ENCODE assay signal across 19 cellular contexts in genomic region chr3:167839460-167839859, GRCh38.
DNase-seq lines count a peak whose midpoint lies in the region; ATAC-seq, FAIRE-seq and TF ChIP-seq lines count a peak whose summit lies in the region.
"Had no signal": no experiment of that assay in that cellular context is flagged by ENCODE, and none has a peak within 500 bp of the region (broad histone marks: within the 10 kb centered on the region; RNA-seq: fewer than 3 reads in every experiment).

No MANE protein-coding gene starts in this region.

- 89% methylated on average over 1 of the region's 1 CpG; no CpG with 5 or more reads in 1 of the 2 experiments for WGBS in H1 (ENCODE audit: extremely low coverage in 1 of 2, insufficient coverage in 1 of 2, insufficient read length in 1 of 2, insufficient replicate concordance in 2 of 2, low coverage in 1 of 2, low lambda C conversion rate in 2 of 2, missing lambda C conversion rate in 1 of 2), 2 experiments
- 68 to 74% methylated on average over 1 of the region's 1 CpG for WGBS in sigmoid colon, 2 donors
- WGBS in ovary, 3 donors = 61 to 77% (median 62%) methylated on average over 1 of the region's 1 CpG

- no peaks in the 10 kb centered on the region for H3K36me3 ChIP-seq in H1 (ENCODE audit: control insufficient read depth in 2 of 4, insufficient read depth in 4 of 4, low read length in 3 of 4)
- no peaks in the 10 kb centered on the region for H3K36me3 ChIP-seq in sigmoid colon
- no peaks in the 10 kb centered on the region for H3K36me3 ChIP-seq in ovary
- H3K36me3 ChIP-seq: heart left ventricle, right lobe of liver, SJSA1, tibial artery had no signal

- H4K91ac ChIP-seq in H1 (replicated peaks; ENCODE audit: insufficient read length, low read length) = no peak overlapping the region

- peak overlapping the region; percentile 78; the same call in 1 of the 2 replicates for H2AFZ ChIP-seq in H1 (ENCODE audit: low read length)

- no peak overlapping the region for H3K23ac ChIP-seq in H1 (ENCODE audit: insufficient read length)

- H3K79me2 ChIP-seq in H1 (ENCODE audit: control insufficient read depth in 1 of 2, insufficient read depth in 2 of 2, low read length in 2 of 2) = no peaks in the 10 kb centered on the region

- no peak overlapping the region for H3K14ac ChIP-seq in H1 (ENCODE audit: insufficient read length)

- H3K9ac ChIP-seq in H1 (replicated peaks in 1 of 4; ENCODE audit: extremely low read depth in 1 of 4, low read depth in 3 of 4, low read length in 3 of 4) = no peak overlapping the region

- H3K79me1 ChIP-seq in H1 (ENCODE audit: low read depth, low read length) = no peaks in the 10 kb centered on the region

- no peak overlapping the region for H4K5ac ChIP-seq in H1 (ENCODE audit: insufficient read length, low read depth, low read length)

- no peaks in the 10 kb centered on the region for H3K4me1 ChIP-seq in H1 (replicated peaks in 1 of 4; ENCODE audit: control insufficient read depth in 3 of 4, insufficient read depth in 4 of 4, low read length in 3 of 4)
- no peaks in the 10 kb centered on the region for H3K4me1 ChIP-seq in sigmoid colon
- no peaks in the 10 kb centered on the region for H3K4me1 ChIP-seq in ovary (ENCODE audit: insufficient read depth)
- H3K4me1 ChIP-seq: SJSA1, tibial artery had no signal

- H3K27me3 ChIP-seq in H1 (replicated peaks in 1 of 4; ENCODE audit: control insufficient read depth in 3 of 4, extremely low read depth in 1 of 4, insufficient read depth in 3 of 4, low read length in 3 of 4) (peaks cover 0 to 1% (median 0%) of the 10 kb centered on the region in 4 experiments; a peak in 1 of 7 replicates), dorsolateral prefrontal cortex (no peaks in the 10 kb centered on the region), sigmoid colon (no peaks in the 10 kb centered on the region), ovary (no peaks in the 10 kb centered on the region)
- H3K27me3 ChIP-seq: heart left ventricle, right lobe of liver, SJSA1, tibial artery had no signal

- FAIRE-seq in H1 (lab: Jason Lieb, UNC) = no peak
- FAIRE-seq: colon had no signal

- H3K27ac ChIP-seq in H1 (ENCODE audit: low read depth, low read length) (no peak overlapping the region), dorsolateral prefrontal cortex (peak overlapping the region in 3 of 59 donors; percentile 7 to 34 (median 7)), sigmoid colon (no peak overlapping the region), ovary (no peak overlapping the region)
- H3K27ac ChIP-seq: right lobe of liver, SJSA1, tibial artery had no signal

- no peak overlapping the region for H2BK5ac ChIP-seq in H1 (ENCODE audit: low read depth, low read length)

- TF ChIP-seq CTCF in H1 (IDR thresholded peaks at IDR 0.05; ENCODE audit: control extremely low read depth in 1 of 3, insufficient read depth in 1 of 3, low read depth in 1 of 3, low read length in 3 of 3) = no peak
- no peak for TF ChIP-seq CTCF in dorsolateral prefrontal cortex (IDR thresholded peaks at IDR 0.05 in 54 of 56, conservative IDR thresholded peaks at IDR 0.05 in 2 of 56; ENCODE audit: low read depth in 1 of 56, partially characterized antibody in 56 of 56)
- TF ChIP-seq CTCF in sigmoid colon (IDR thresholded peaks at IDR 0.05) = no peak
- TF ChIP-seq CTCF in ovary (IDR thresholded peaks at IDR 0.05) = no peak

- H3K9me3 ChIP-seq in H1 (ENCODE audit: insufficient read depth in 2 of 2, low read depth in 1 of 2, low read length in 1 of 2) (no peaks in the 10 kb centered on the region), sigmoid colon (no peaks in the 10 kb centered on the region), ovary (no peaks in the 10 kb centered on the region)
- H3K9me3 ChIP-seq: heart left ventricle, right lobe of liver, SJSA1, tibial artery had no signal

- H4K20me1 ChIP-seq in H1 (replicated peaks in 1 of 2; ENCODE audit: control insufficient read depth in 1 of 2, insufficient read depth in 2 of 2, low read length in 2 of 2) = no peaks in the 10 kb centered on the region

- H3K4me3 ChIP-seq in H1 (ENCODE audit: extremely low read depth in 1 of 4, insufficient read depth in 2 of 4, low read depth in 3 of 4, low read length in 4 of 4) (no peak overlapping the region), dorsolateral prefrontal cortex (no peak overlapping the region), sigmoid colon (no peak overlapping the region), ovary (no peak overlapping the region)
- H3K4me3 ChIP-seq: heart left ventricle, right lobe of liver, SJSA1, tibial artery had no signal

- CTCF ChIA-PET in H1 (lab: Charles Lee; ENCODE audit: partially characterized antibody) = interaction anchor here (0.6 to 1.1 kb wide), 4 partner anchors 17 to 373 kb away, joined by 3 to 4 read pairs (median 3); no protein-coding TSS in a partner anchor

- ATAC-seq in GM18520 (IDR thresholded peaks at IDR 0.05; ENCODE audit: unreplicated experiment) (peak; percentile 67), GM21390 (IDR thresholded peaks at IDR 0.05; ENCODE audit: unreplicated experiment) (peak; percentile 53), HG03060 (IDR thresholded peaks at IDR 0.05; ENCODE audit: low read depth, unreplicated experiment) (peak; percentile 47)
- ATAC-seq: right lobe of liver had no signal

- H3K56ac ChIP-seq in H1 (replicated peaks; ENCODE audit: insufficient read length, low read depth, low read length) = no peak overlapping the region

- no peak for TF ChIP-seq POLR2A in H1 (IDR thresholded peaks at IDR 0.05; ENCODE audit: control extremely low read depth in 1 of 2, low read depth in 2 of 2, low read length in 2 of 2)
- no peak for TF ChIP-seq POLR2A in sigmoid colon (IDR thresholded peaks at IDR 0.05)
- TF ChIP-seq POLR2A in ovary (IDR thresholded peaks at IDR 0.05) = no peak

- no peak for TF ChIP-seq RAD21 in H1 (IDR thresholded peaks at IDR 0.05 in 1 of 2, conservative IDR thresholded peaks at IDR 0.05 in 1 of 2; ENCODE audit: low read depth in 2 of 2, low read length in 2 of 2)

- no peak overlapping the region for H2BK15ac ChIP-seq in H1 (ENCODE audit: low read length)

- H3K23me2 ChIP-seq in H1 (ENCODE audit: low read depth, low read length) = no peaks in the 10 kb centered on the region

- H3K18ac ChIP-seq in H1 (ENCODE audit: extremely low read depth, low read length) = no peak overlapping the region

- intact Hi-C loops in dorsolateral prefrontal cortex (cut with DNase I) (no loop called here), sigmoid colon (cut with DNase I) (no loop called here), ovary (cut with DNase I) (no loop called here)

- TF ChIP-seq EP300 in H1 (IDR thresholded peaks at IDR 0.05; ENCODE audit: borderline replicate concordance in 1 of 2, low read depth in 2 of 2, low read length in 2 of 2) = no peak
- TF ChIP-seq EP300 in sigmoid colon (IDR thresholded peaks at IDR 0.05) = no peak
- TF ChIP-seq EP300 in ovary (IDR thresholded peaks at IDR 0.05) = no peak

- H2BK12ac ChIP-seq in H1 (ENCODE audit: low read depth, low read length) = no peak overlapping the region

- H3K4me2 ChIP-seq in H1 (ENCODE audit: insufficient read depth in 1 of 2, low read depth in 2 of 2, low read length in 2 of 2) = no peak overlapping the region

- DNase-seq in H1 (ENCODE audit: low read depth in 1 of 2, low spot score in 2 of 2) (no peak), dorsolateral prefrontal cortex (no peak), sigmoid colon (no peak), ovary (no peak)
- DNase-seq in stimulated activated CD4-positive, alpha-beta T cell treated with anti-CD3 and anti-CD28 coated beads, Interleukin-4, amount 100 ng/mL, for 24 hours = no peak
- DNase-seq: activated CD4-positive, CD25-positive, alpha-beta regulatory T cell; endodermal cell; heart left ventricle; NCI-H1417 treated with DMSO at 0.1 percent for 48 hours; NCI-H748 treated with DMSO at 0.1 percent for 48 hours; right lobe of liver; stimulated activated naive B cell treated with anti-CD40 and anti-IgM and Interleukin-4, amounts not matched to agents 10 μg/mL and 1 μg/mL and 100 μg/mL, for 72 hours; T-helper 9 cell; tibial artery had no signal

- POLR2A ChIA-PET in H1 (lab: Charles Lee; ENCODE audit: partially characterized antibody) = no interaction called here

- H2BK120ac ChIP-seq in H1 (replicated peaks; ENCODE audit: low read depth, low read length) = no peak overlapping the region

- no peak overlapping the region for H2BK20ac ChIP-seq in H1 (ENCODE audit: low read length)

- no peak overlapping the region for H2AK5ac ChIP-seq in H1 (ENCODE audit: low read depth, low read length)

- no peak overlapping the region for H3K4ac ChIP-seq in H1 (replicated peaks; ENCODE audit: insufficient read length, low read depth, low read length)

- no peak overlapping the region for H4K8ac ChIP-seq in H1 (ENCODE audit: extremely low read depth, insufficient read depth, low read length)

TF ChIP-seq in H1, 55 proteins besides CTCF, POLR2A, EP300 and RAD21:
- TF ChIP-seq YY1 (IDR thresholded peaks at IDR 0.05; ENCODE audit: low read depth, low read length) = no peak
TF ChIP-seq in H1: peak in this region for 0.
